In genomic region chr12:49552425-49552824, GRCh38 we compare ENCODE assay signal across 14 cellular contexts.
"Had no signal": no experiment of that assay in that cellular context is flagged by ENCODE, and none has a peak within 500 bp of the region (broad histone marks: within the 10 kb centered on the region; RNA-seq: fewer than 3 reads in every experiment).

No MANE protein-coding gene starts in this region.

- H3K4me3 Mint-ChIP-seq: activated naive CD8-positive, alpha-beta T cell treated with anti-CD3 and anti-CD28 coated beads, Interleukin-2, amount 10 ng/mL, durations not matched to agents 7 days and 5 days; activated T-helper 1 cell treated with anti-CD3 and anti-CD28 coated beads, Interleukin-12 subunit alpha, Interleukin-12 subunit beta, Interleukin-2, Interleukin-4 antibody, amounts not matched to agents 30 ng/mL and 10 ng/mL and 1 ng/mL, durations not matched to agents 14 hours and 24 hours and 36 hours; naive B cell had no signal

- ATAC-seq: activated CD4-positive, CD25-positive, alpha-beta regulatory T cell treated with anti-CD3 and anti-CD28 coated beads, Interleukin-2, amount 50 U/mL, for 24 hours; gastroesophageal sphincter; stimulated activated naive CD8-positive, alpha-beta T cell treated with anti-CD3 and anti-CD28 coated beads, Interleukin-15, Interleukin-2, amounts not matched to agents 100 U/mL and 50 U/mL, for 24 hours had no signal

- H3K9me3 Mint-ChIP-seq: activated naive CD8-positive, alpha-beta T cell treated with anti-CD3 and anti-CD28 coated beads, Interleukin-2, amount 10 ng/mL, durations not matched to agents 7 days and 5 days; activated T-helper 1 cell treated with anti-CD3 and anti-CD28 coated beads, Interleukin-12 subunit alpha, Interleukin-12 subunit beta, Interleukin-2, Interleukin-4 antibody, amounts not matched to agents 30 ng/mL and 10 ng/mL and 1 ng/mL, durations not matched to agents 14 hours and 24 hours and 36 hours had no signal

- H3K27ac ChIP-seq: gastroesophageal sphincter, hepatocyte had no signal

- H2AFZ ChIP-seq: hepatocyte had no signal

- H3K9me3 ChIP-seq: gastroesophageal sphincter had no signal

- H3K27me3 Mint-ChIP-seq: activated naive CD8-positive, alpha-beta T cell treated with anti-CD3 and anti-CD28 coated beads, Interleukin-2, amount 10 ng/mL, durations not matched to agents 7 days and 5 days had no signal

- H3K36me3 Mint-ChIP-seq: naive B cell had no signal

- H3K79me2 ChIP-seq: hepatocyte had no signal

- DNase-seq: activated naive CD4-positive, alpha-beta T cell; activated naive CD8-positive, alpha-beta T cell treated with anti-CD3 and anti-CD28 coated beads, Interleukin-2, amount 10 ng/mL, durations not matched to agents 7 days and 5 days; aorta; erythroblast; islet precursor cell; naive B cell; stimulated activated CD4-positive, alpha-beta T cell treated with anti-CD3 and anti-CD28 coated beads, Interleukin-4, amount 100 ng/mL, for 24 hours; stimulated activated naive CD8-positive, alpha-beta T cell treated with anti-CD3 and anti-CD28 coated beads, Interleukin-15, Interleukin-2, amounts not matched to agents 100 U/mL and 50 U/mL, for 24 hours; T-helper 9 cell; trophoblast cell had no signal

- H3K4me3 ChIP-seq: gastroesophageal sphincter, hepatocyte had no signal

- H3K27ac Mint-ChIP-seq: activated naive CD8-positive, alpha-beta T cell treated with anti-CD3 and anti-CD28 coated beads, Interleukin-2, amount 10 ng/mL, durations not matched to agents 7 days and 5 days; activated T-helper 1 cell treated with anti-CD3 and anti-CD28 coated beads, Interleukin-12 subunit alpha, Interleukin-12 subunit beta, Interleukin-2, Interleukin-4 antibody, amounts not matched to agents 30 ng/mL and 10 ng/mL and 1 ng/mL, durations not matched to agents 14 hours and 24 hours and 36 hours; naive B cell had no signal

- H3K4me2 ChIP-seq: hepatocyte had no signal
